8 cellular contexts compared by ENCODE assay signal in genomic region chr1:605279-605678, GRCh38.
DNase-seq lines count a peak whose midpoint lies in the region; ATAC-seq, FAIRE-seq and TF ChIP-seq lines count a peak whose summit lies in the region.
"Not testable (repeated sequence)": the region's sequence is repeated elsewhere in the genome, so short reads cannot be mapped to it uniquely, and the experiment has no call there.

No MANE protein-coding gene starts in this region.

- H3K9ac ChIP-seq in colonic mucosa (ENCODE audit: low read depth in 2 of 2, low read length in 2 of 2); kidney (ENCODE audit: low read length in 2 of 2): not testable (repeated sequence)

- not testable (repeated sequence) for TF ChIP-seq CTCF in CD8-positive, alpha-beta T cell (IDR thresholded peaks at IDR 0.05); WTC11 (IDR thresholded peaks at IDR 0.05); colonic mucosa (IDR thresholded peaks at IDR 0.05); kidney (IDR thresholded peaks at IDR 0.05; ENCODE audit: borderline replicate concordance, extremely low read depth, insufficient read depth)

- not testable (repeated sequence) for FAIRE-seq in kidney (lab: Jason Lieb, UNC)

- H3K27me3 ChIP-seq in CD8-positive, alpha-beta T cell (ENCODE audit: insufficient read depth, low read length); colonic mucosa: not testable (repeated sequence)

- H3K27ac ChIP-seq in CD8-positive, alpha-beta T cell (ENCODE audit: low read depth, low read length); colonic mucosa; kidney (ENCODE audit: low read depth in 2 of 2, low read length in 2 of 2): not testable (repeated sequence)

- intact Hi-C loops in CD8-positive, alpha-beta T cell (cut with DNase I, micrococcal nuclease); colonic mucosa (cut with DNase I); kidney (cut with DNase I): not testable (repeated sequence)

- H3K4me3 ChIP-seq in CD8-positive, alpha-beta T cell (ENCODE audit: low read depth, low read length); colonic mucosa; kidney (ENCODE audit: low read length in 2 of 2): not testable (repeated sequence)

- H3K27ac Mint-ChIP-seq in CD8-positive, alpha-beta T cell; WTC11; stimulated activated memory B cell treated with anti-CD40 and anti-IgM and Interleukin-4, amounts not matched to agents 10 μg/mL and 1 μg/mL and 100 μg/mL, for 72 hours: not testable (repeated sequence)

- not testable (repeated sequence) for H3K27me3 Mint-ChIP-seq in CD8-positive, alpha-beta T cell (ENCODE audit: low read depth); WTC11 (ENCODE audit: low read depth); stimulated activated memory B cell treated with anti-CD40 and anti-IgM and Interleukin-4, amounts not matched to agents 10 μg/mL and 1 μg/mL and 100 μg/mL, for 72 hours

- not testable (repeated sequence) for H3K36me3 Mint-ChIP-seq in CD8-positive, alpha-beta T cell; WTC11; stimulated activated memory B cell treated with anti-CD40 and anti-IgM and Interleukin-4, amounts not matched to agents 10 μg/mL and 1 μg/mL and 100 μg/mL, for 72 hours

- CTCF ChIA-PET in CD8-positive, alpha-beta T cell (lab: Charles Lee); WTC11 (lab: Charles Lee): not testable (repeated sequence)

- H3K4me1 ChIP-seq in CD8-positive, alpha-beta T cell (ENCODE audit: insufficient read depth, low read length); colonic mucosa; kidney (ENCODE audit: control insufficient read depth in 1 of 2, insufficient read depth in 1 of 2, low read depth in 1 of 2, low read length in 2 of 2): not testable (repeated sequence)

- H3K36me3 ChIP-seq in CD8-positive, alpha-beta T cell (ENCODE audit: insufficient read depth, low read length); colonic mucosa; kidney (ENCODE audit: control insufficient read depth in 1 of 2, insufficient read depth in 2 of 2, low read length in 2 of 2): not testable (repeated sequence)

- not testable (repeated sequence) for H3K9me3 Mint-ChIP-seq in CD8-positive, alpha-beta T cell; WTC11; stimulated activated memory B cell treated with anti-CD40 and anti-IgM and Interleukin-4, amounts not matched to agents 10 μg/mL and 1 μg/mL and 100 μg/mL, for 72 hours

- POLR2A ChIA-PET in CD8-positive, alpha-beta T cell (lab: Charles Lee); WTC11 (lab: Charles Lee): not testable (repeated sequence)

- not testable (repeated sequence) for H3K4me1 Mint-ChIP-seq in CD8-positive, alpha-beta T cell (ENCODE audit: low read depth); WTC11; stimulated activated memory B cell treated with anti-CD40 and anti-IgM and Interleukin-4, amounts not matched to agents 10 μg/mL and 1 μg/mL and 100 μg/mL, for 72 hours

- H3K9me3 ChIP-seq in CD8-positive, alpha-beta T cell (ENCODE audit: low read length); colonic mucosa; kidney (ENCODE audit: control insufficient read depth in 1 of 2, low read length in 2 of 2): not testable (repeated sequence)

- ATAC-seq in CD8-positive, alpha-beta T cell; WTC11; stimulated activated memory B cell treated with anti-CD40 and anti-IgM and Interleukin-4, amounts not matched to agents 10 μg/mL and 1 μg/mL and 100 μg/mL, for 72 hours: not testable (repeated sequence)

- DNase-seq in CD8-positive, alpha-beta T cell = peak in 4 of 7 experiments; percentile 11 to 55 (median 42)
- DNase-seq in WTC11 (ENCODE audit: low spot score) (peak; percentile 17), colonic mucosa (peak; percentile 33), kidney (peak; percentile 68)
- peak; percentile 10 for DNase-seq in activated CD8-positive, alpha-beta memory T cell treated with anti-CD3 and anti-CD28 coated beads, Interleukin-2, amount 50 U/mL, for 1 hour (ENCODE audit: extremely low read depth)
- DNase-seq in activated gamma-delta T cell treated with anti-CD3 and anti-CD28 coated beads, Interleukin-2, amount 50 U/mL, for 16 hours (ENCODE audit: low read depth) = peak; percentile 3
- DNase-seq in stimulated activated CD4-positive, alpha-beta T cell treated with anti-CD3 and anti-CD28 coated beads, Interleukin-12 subunit alpha, Interleukin-12 subunit beta, amount 100 ng/mL, for 24 hours (ENCODE audit: low read depth in 2 of 2) = peak; percentile 0 to 10

- H3K4me3 Mint-ChIP-seq in CD8-positive, alpha-beta T cell = peak overlapping the region; percentile 49
- H3K4me3 Mint-ChIP-seq in WTC11 = peak overlapping the region; percentile 69
- H3K4me3 Mint-ChIP-seq in stimulated activated memory B cell treated with anti-CD40 and anti-IgM and Interleukin-4, amounts not matched to agents 10 μg/mL and 1 μg/mL and 100 μg/mL, for 72 hours = peak overlapping the region; percentile 38

Comparison
In these comparisons a context has a peak if more than half of its experiments do, and no peak if none do; other contexts are left out.
1. DNase-seq: peak in every context shown above with its lines; median percentile 68 in kidney; 42 in CD8-positive, alpha-beta T cell; 33 in colonic mucosa; 17 in WTC11; 10 in activated CD8-positive, alpha-beta memory T cell treated with anti-CD3 and anti-CD28 coated beads, Interleukin-2, amount 50 U/mL, for 1 hour; 5 in stimulated activated CD4-positive, alpha-beta T cell treated with anti-CD3 and anti-CD28 coated beads, Interleukin-12 subunit alpha, Interleukin-12 subunit beta, amount 100 ng/mL, for 24 hours; 3 in activated gamma-delta T cell treated with anti-CD3 and anti-CD28 coated beads, Interleukin-2, amount 50 U/mL, for 16 hours.